Comparison of ENCODE assay signal across 8 cellular contexts in genomic region chr7:44986218-44987053, GRCh38. TPM values are rescaled to one million over a fixed set of nuclear protein-coding genes. Genes with fewer than 3 reads are reported as not detected.
DNase-seq lines count a peak whose midpoint lies in the region; ATAC-seq and TF ChIP-seq lines count a peak whose summit lies in the region.

No MANE protein-coding gene starts in this region.

- H3K9me3 ChIP-seq in ES-I3 (ENCODE audit: control insufficient read depth, insufficient read depth, low read length), result no peaks in the 10 kb centered on the region
- no peaks in the 10 kb centered on the region for H3K9me3 ChIP-seq in Loucy (ENCODE audit: insufficient read depth, low read depth, low read length)
- no peaks in the 10 kb centered on the region for H3K9me3 ChIP-seq in gastroesophageal sphincter
- H3K9me3 ChIP-seq in neutrophil, result no peaks in the 10 kb centered on the region

- peaks cover 32% of the 10 kb centered on the region for H3K36me3 ChIP-seq in ES-I3 (ENCODE audit: insufficient read depth, low read length)
- peaks cover 36% of the 10 kb centered on the region for H3K36me3 ChIP-seq in H7 (replicated peaks; ENCODE audit: control insufficient read depth, insufficient read depth, low read length)
- H3K36me3 ChIP-seq in Loucy (ENCODE audit: insufficient read depth, low read length), result peaks cover 37% of the 10 kb centered on the region
- peaks cover 0 to 42% of the 10 kb centered on the region in 2 donors for H3K36me3 ChIP-seq in gastroesophageal sphincter
- H3K36me3 ChIP-seq in neutrophil, result peaks cover 4% of the 10 kb centered on the region

- DNase-seq in H7 (peak; percentile 95), SIG-M5 treated with dmso at 0.1 percent for 504 hours (lab: John Stamatoyannopoulos, UW; ENCODE audit: unreplicated experiment) (peak; percentile 86), substantia nigra (lab: John Stamatoyannopoulos, UW) (peak; percentile 30 to 98 (median 78))
- DNase-seq in activated naive CD4-positive, alpha-beta T cell treated with Interleukin-2 at 50 U/mL for 16 hours, result peak; percentile 95

- peaks cover 8% of the 10 kb centered on the region; the same call in 1 of the 2 replicates for H3K4me1 ChIP-seq in ES-I3 (ENCODE audit: insufficient read depth, low read length)
- peaks cover 55% of the 10 kb centered on the region for H3K4me1 ChIP-seq in Loucy (ENCODE audit: insufficient read depth, low read length, poor library complexity, severe bottlenecking)
- peaks cover 0 to 36% (median 12%) of the 10 kb centered on the region in 3 donors for H3K4me1 ChIP-seq in gastroesophageal sphincter
- peaks cover 19% of the 10 kb centered on the region in 2 experiments for H3K4me1 ChIP-seq in neutrophil (ENCODE audit: control insufficient read depth in 1 of 2, insufficient read depth in 1 of 2, low read depth in 1 of 2, low read length in 1 of 2)

- H3K27me3 ChIP-seq in H7 (ENCODE audit: control insufficient read depth, insufficient read depth, low read length), result no peaks in the 10 kb centered on the region
- H3K27me3 ChIP-seq in Loucy (ENCODE audit: insufficient read depth, low read length, poor library complexity, severe bottlenecking), result peaks cover 11% of the 10 kb centered on the region
- no peaks in the 10 kb centered on the region for H3K27me3 ChIP-seq in gastroesophageal sphincter
- H3K27me3 ChIP-seq in neutrophil, result no peaks in the 10 kb centered on the region

- peak overlapping the region; percentile 95 for H3K4me3 ChIP-seq in H7 (ENCODE audit: insufficient read depth, low read depth, low read length)
- peak overlapping the region; percentile 89 for H3K4me3 ChIP-seq in Loucy (ENCODE audit: low read length, poor library complexity, severe bottlenecking)
- H3K4me3 ChIP-seq in gastroesophageal sphincter, result peak overlapping the region; percentile 62 to 65
- H3K4me3 ChIP-seq in neutrophil (ENCODE audit: low read depth in 1 of 2, low read length in 1 of 2), result peak overlapping the region; percentile 78 to 94

- peaks cover 77% of the 10 kb centered on the region for H3K79me2 ChIP-seq in Loucy (ENCODE audit: insufficient read depth, low read length)

- no peaks in the 10 kb centered on the region for H3K9me2 ChIP-seq in Loucy (replicated peaks; ENCODE audit: low read depth, low read length)

- peaks cover 40% of the 10 kb centered on the region for H4K20me1 ChIP-seq in Loucy (ENCODE audit: insufficient read depth, low read length, poor library complexity, severe bottlenecking)

- peak overlapping the region; percentile 97 for H3K4me2 ChIP-seq in Loucy (ENCODE audit: low read depth, low read length, poor library complexity, severe bottlenecking)

- TF ChIP-seq CTCF in Loucy (conservative IDR thresholded peaks at IDR 0.05; ENCODE audit: low read length) (no peak), gastroesophageal sphincter (IDR thresholded peaks at IDR 0.05) (no peak), neutrophil (IDR thresholded peaks at IDR 0.05) (peak; percentile 4)

- peak; percentile 98 for ATAC-seq in gastroesophageal sphincter

- TF ChIP-seq POLR2A in gastroesophageal sphincter (IDR thresholded peaks at IDR 0.05), result peak; percentile 90 to 94

- no peak for TF ChIP-seq EP300 in gastroesophageal sphincter (IDR thresholded peaks at IDR 0.05)

- H3K27ac ChIP-seq in gastroesophageal sphincter (peak overlapping the region; percentile 94 to 97 (median 96)), neutrophil (peak overlapping the region; percentile 85), substantia nigra (ENCODE audit: low read depth, low read length, poor library complexity, severe bottlenecking) (peak overlapping the region; percentile 94)

- WGBS in gastroesophageal sphincter (ENCODE audit: low coverage in 1 of 2), 2 donors, result 1 to 3% methylated on average over 14 to 15 of the region's 68 CpGs

- H3K9ac ChIP-seq in ES-I3 (ENCODE audit: low read depth, low read length), result peak overlapping the region; percentile 77
- peak overlapping the region; percentile 93 for H3K9ac ChIP-seq in Loucy (ENCODE audit: low read depth, low read length, poor library complexity, severe bottlenecking)

- H2AFZ ChIP-seq in Loucy (ENCODE audit: low read length), result peak overlapping the region; percentile 75

- peaks cover 6% of the 10 kb centered on the region; the same call in 1 of the 2 replicates for H3F3A ChIP-seq in Loucy (ENCODE audit: low read depth)

RNA-seq across cellular contexts. Expression of gene MYO1G, which starts 7.6 kb away (rescaled TPM):
- not detected in 2 replicates for total RNA-seq in H7 (2014; rRNA removed; shearing (Covaris generic))
- 1 to 10 TPM; 1.4 to 3.6 (median 2.0) TPM for total RNA-seq in gastroesophageal sphincter

RNA-seq across cellular contexts. Expression of gene CCM2, which starts 13.6 kb away (rescaled TPM):
- total RNA-seq in H7 (2014; rRNA removed; shearing (Covaris generic)), result 42.4 and 43.9 TPM in 2 replicates
- total RNA-seq in gastroesophageal sphincter, result 10 to 100 TPM; 35.8 to 62.0 (median 51.9) TPM

Comparison
In these comparisons a context has a peak if more than half of its experiments do, and no peak if none do; other contexts are left out.
1. Peak in every context shown above with its lines: DNase-seq, ATAC-seq, H3K4me3 ChIP-seq and H3K27ac ChIP-seq.